In the genomic region with DNA sequence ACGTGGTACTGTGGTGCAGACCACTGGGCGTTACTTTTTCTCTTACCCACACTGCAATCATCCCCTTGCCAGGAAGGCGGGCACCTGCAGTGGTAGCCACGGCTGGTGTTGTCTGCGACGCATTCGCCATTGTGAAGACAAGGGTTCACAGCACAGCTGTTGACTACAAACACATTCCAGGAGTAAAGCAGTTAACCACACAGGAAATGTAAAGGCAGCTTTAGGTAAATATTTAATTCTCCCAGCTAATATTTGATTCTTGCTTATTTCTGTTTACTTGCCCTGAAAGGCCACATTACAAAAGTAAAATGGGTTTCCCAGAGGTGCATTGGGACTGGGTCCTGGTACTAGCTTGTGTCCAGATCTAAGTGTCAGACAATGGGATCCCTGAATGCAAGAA, we compare ENCODE assay signal across 1 cellular context.
A peak's percentile ranks its signal among the peaks of the same experiment; 100 is the strongest.
TF ChIP-seq lines count a peak whose summit lies in the region.

No MANE protein-coding gene starts in this region.

TF ChIP-seq in HepG2, 621 proteins besides CTCF, POLR2A, EP300 and RAD21 (continued from another document and continues in another):
- TF ChIP-seq, protein P1, sequence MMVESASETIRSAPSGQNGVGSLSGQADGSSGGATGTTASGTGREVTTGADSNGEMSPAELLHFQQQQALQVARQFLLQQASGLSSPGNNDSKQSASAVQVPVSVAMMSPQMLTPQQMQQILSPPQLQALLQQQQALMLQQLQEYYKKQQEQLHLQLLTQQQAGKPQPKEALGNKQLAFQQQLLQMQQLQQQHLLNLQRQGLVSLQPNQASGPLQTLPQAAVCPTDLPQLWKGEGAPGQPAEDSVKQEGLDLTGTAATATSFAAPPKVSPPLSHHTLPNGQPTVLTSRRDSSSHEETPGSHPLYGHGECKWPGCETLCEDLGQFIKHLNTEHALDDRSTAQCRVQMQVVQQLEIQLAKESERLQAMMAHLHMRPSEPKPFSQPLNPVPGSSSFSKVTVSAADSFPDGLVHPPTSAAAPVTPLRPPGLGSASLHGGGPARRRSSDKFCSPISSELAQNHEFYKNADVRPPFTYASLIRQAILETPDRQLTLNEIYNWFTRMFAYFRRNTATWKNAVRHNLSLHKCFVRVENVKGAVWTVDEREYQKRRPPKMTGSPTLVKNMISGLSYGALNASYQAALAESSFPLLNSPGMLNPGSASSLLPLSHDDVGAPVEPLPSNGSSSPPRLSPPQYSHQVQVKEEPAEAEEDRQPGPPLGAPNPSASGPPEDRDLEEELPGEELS (CRISPR knock-in tag; IDR thresholded peaks at IDR 0.05): peak; percentile 77
- TF ChIP-seq TP53 (CRISPR knock-in tag; conservative IDR thresholded peaks at IDR 0.05): no peak
- TF ChIP-seq ZMAT3 (CRISPR knock-in tag; conservative IDR thresholded peaks at IDR 0.05): no peak
- TF ChIP-seq ZNF101 (CRISPR knock-in tag; IDR thresholded peaks at IDR 0.05; ENCODE audit: borderline replicate concordance, low read depth): no peak
- no peak for TF ChIP-seq ZNF326 (CRISPR knock-in tag; IDR thresholded peaks at IDR 0.05; ENCODE audit: borderline replicate concordance)
- no peak for TF ChIP-seq RFXAP (CRISPR knock-in tag; IDR thresholded peaks at IDR 0.05; ENCODE audit: borderline replicate concordance)
- 0 out of 2 replicates have a peak, but pooled peaks have one; percentile 54 for TF ChIP-seq FOXO1 (CRISPR knock-in tag; IDR thresholded peaks at IDR 0.05)
- TF ChIP-seq, protein P2, sequence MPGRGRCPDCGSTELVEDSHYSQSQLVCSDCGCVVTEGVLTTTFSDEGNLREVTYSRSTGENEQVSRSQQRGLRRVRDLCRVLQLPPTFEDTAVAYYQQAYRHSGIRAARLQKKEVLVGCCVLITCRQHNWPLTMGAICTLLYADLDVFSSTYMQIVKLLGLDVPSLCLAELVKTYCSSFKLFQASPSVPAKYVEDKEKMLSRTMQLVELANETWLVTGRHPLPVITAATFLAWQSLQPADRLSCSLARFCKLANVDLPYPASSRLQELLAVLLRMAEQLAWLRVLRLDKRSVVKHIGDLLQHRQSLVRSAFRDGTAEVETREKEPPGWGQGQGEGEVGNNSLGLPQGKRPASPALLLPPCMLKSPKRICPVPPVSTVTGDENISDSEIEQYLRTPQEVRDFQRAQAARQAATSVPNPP (CRISPR knock-in tag; IDR thresholded peaks at IDR 0.05): no peak
- no peak for TF ChIP-seq ZNF850 (CRISPR knock-in tag; conservative IDR thresholded peaks at IDR 0.05)
- peak; percentile 43; the same call in 1 of the 2 replicates for TF ChIP-seq MEF2D (CRISPR knock-in tag; IDR thresholded peaks at IDR 0.05)
- peak; percentile 79 for TF ChIP-seq NCOA2 (CRISPR knock-in tag; IDR thresholded peaks at IDR 0.05)
- TF ChIP-seq, protein P3, sequence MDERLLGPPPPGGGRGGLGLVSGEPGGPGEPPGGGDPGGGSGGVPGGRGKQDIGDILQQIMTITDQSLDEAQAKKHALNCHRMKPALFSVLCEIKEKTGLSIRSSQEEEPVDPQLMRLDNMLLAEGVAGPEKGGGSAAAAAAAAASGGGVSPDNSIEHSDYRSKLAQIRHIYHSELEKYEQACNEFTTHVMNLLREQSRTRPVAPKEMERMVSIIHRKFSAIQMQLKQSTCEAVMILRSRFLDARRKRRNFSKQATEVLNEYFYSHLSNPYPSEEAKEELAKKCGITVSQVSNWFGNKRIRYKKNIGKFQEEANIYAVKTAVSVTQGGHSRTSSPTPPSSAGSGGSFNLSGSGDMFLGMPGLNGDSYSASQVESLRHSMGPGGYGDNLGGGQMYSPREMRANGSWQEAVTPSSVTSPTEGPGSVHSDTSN (CRISPR knock-in tag; IDR thresholded peaks at IDR 0.05): no peak
- peak; percentile 53; the same call in 1 of the 2 replicates for TF ChIP-seq ETV5 (CRISPR knock-in tag; IDR thresholded peaks at IDR 0.05; ENCODE audit: borderline replicate concordance)
- TF ChIP-seq SIN3A (IDR thresholded peaks at IDR 0.05; ENCODE audit: borderline replicate concordance, low read depth, low read length): no peak
- TF ChIP-seq MED1 (CRISPR knock-in tag; IDR thresholded peaks at IDR 0.05): peak; percentile 76; the same call in 1 of the 2 replicates
- TF ChIP-seq ZNF747 (CRISPR knock-in tag; IDR thresholded peaks at IDR 0.05; ENCODE audit: borderline replicate concordance): 0 out of 2 replicates have a peak, but pooled peaks have one; percentile 29
- TF ChIP-seq NFYB (CRISPR knock-in tag; IDR thresholded peaks at IDR 0.05): no peak
- TF ChIP-seq FOXA1 (IDR thresholded peaks at IDR 0.05): no peak
- TF ChIP-seq FOXA1 (CRISPR knock-in tag; IDR thresholded peaks at IDR 0.05): peak; percentile 47; the same call in 1 of the 2 replicates
- TF ChIP-seq ZNF552 (CRISPR knock-in tag; IDR thresholded peaks at IDR 0.05; ENCODE audit: borderline replicate concordance): no peak
- no peak for TF ChIP-seq ZNF614 (CRISPR knock-in tag; IDR thresholded peaks at IDR 0.05; ENCODE audit: borderline replicate concordance)
- 0 out of 2 replicates have a peak, but pooled peaks have one; percentile 22 for TF ChIP-seq ZNF878 (CRISPR knock-in tag; IDR thresholded peaks at IDR 0.05)
- TF ChIP-seq NONO (IDR thresholded peaks at IDR 0.05): no peak
- 0 out of 2 replicates have a peak, but pooled peaks have one; percentile 24 for TF ChIP-seq NONO (CRISPR knock-in tag; conservative IDR thresholded peaks at IDR 0.05)
- TF ChIP-seq CEBPG (CRISPR knock-in tag; IDR thresholded peaks at IDR 0.05): peak; percentile 20; the same call in 1 of the 2 replicates
- TF ChIP-seq HNRNPL (IDR thresholded peaks at IDR 0.05; ENCODE audit: low read depth, low read length): 0 out of 2 replicates have a peak, but pooled peaks have one; percentile 37
- no peak for TF ChIP-seq TEAD2 (CRISPR knock-in tag; IDR thresholded peaks at IDR 0.05)
- TF ChIP-seq ZNF678 (CRISPR knock-in tag; IDR thresholded peaks at IDR 0.05): no peak
- peak; percentile 41; the same call in 1 of the 2 replicates for TF ChIP-seq TCF7 (IDR thresholded peaks at IDR 0.05; ENCODE audit: low read depth)
- TF ChIP-seq, protein P4, sequence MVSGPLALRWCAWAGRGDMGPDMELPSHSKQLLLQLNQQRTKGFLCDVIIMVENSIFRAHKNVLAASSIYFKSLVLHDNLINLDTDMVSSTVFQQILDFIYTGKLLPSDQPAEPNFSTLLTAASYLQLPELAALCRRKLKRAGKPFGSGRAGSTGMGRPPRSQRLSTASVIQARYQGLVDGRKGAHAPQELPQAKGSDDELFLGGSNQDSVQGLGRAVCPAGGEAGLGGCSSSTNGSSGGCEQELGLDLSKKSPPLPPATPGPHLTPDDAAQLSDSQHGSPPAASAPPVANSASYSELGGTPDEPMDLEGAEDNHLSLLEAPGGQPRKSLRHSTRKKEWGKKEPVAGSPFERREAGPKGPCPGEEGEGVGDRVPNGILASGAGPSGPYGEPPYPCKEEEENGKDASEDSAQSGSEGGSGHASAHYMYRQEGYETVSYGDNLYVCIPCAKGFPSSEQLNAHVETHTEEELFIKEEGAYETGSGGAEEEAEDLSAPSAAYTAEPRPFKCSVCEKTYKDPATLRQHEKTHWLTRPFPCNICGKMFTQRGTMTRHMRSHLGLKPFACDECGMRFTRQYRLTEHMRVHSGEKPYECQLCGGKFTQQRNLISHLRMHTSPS (CRISPR knock-in tag; IDR thresholded peaks at IDR 0.05; ENCODE audit: low read depth): peak; percentile 51; the same call in 1 of the 2 replicates
- TF ChIP-seq, protein P5, sequence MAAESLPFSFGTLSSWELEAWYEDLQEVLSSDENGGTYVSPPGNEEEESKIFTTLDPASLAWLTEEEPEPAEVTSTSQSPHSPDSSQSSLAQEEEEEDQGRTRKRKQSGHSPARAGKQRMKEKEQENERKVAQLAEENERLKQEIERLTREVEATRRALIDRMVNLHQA (CRISPR knock-in tag; IDR thresholded peaks at IDR 0.05): no peak
- no peak for TF ChIP-seq ZNF674 (CRISPR knock-in tag; IDR thresholded peaks at IDR 0.05; ENCODE audit: low read depth)
- TF ChIP-seq ZNF430 (CRISPR knock-in tag; IDR thresholded peaks at IDR 0.05): no peak
- peak; percentile 70; the same call in 1 of the 2 replicates for TF ChIP-seq PITX1 (CRISPR knock-in tag; IDR thresholded peaks at IDR 0.05)
- TF ChIP-seq, protein P6, sequence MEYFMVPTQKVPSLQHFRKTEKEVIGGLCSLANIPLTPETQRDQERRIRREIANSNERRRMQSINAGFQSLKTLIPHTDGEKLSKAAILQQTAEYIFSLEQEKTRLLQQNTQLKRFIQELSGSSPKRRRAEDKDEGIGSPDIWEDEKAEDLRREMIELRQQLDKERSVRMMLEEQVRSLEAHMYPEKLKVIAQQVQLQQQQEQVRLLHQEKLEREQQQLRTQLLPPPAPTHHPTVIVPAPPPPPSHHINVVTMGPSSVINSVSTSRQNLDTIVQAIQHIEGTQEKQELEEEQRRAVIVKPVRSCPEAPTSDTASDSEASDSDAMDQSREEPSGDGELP (IDR thresholded peaks at IDR 0.05; ENCODE audit: borderline replicate concordance, low read depth): peak; percentile 77; the same call in 1 of the 2 replicates
- TF ChIP-seq NFIC (IDR thresholded peaks at IDR 0.05; ENCODE audit: low read length): peak; percentile 69
- TF ChIP-seq ZNF17 (CRISPR knock-in tag; IDR thresholded peaks at IDR 0.05): no peak
- TF ChIP-seq, protein P7, sequence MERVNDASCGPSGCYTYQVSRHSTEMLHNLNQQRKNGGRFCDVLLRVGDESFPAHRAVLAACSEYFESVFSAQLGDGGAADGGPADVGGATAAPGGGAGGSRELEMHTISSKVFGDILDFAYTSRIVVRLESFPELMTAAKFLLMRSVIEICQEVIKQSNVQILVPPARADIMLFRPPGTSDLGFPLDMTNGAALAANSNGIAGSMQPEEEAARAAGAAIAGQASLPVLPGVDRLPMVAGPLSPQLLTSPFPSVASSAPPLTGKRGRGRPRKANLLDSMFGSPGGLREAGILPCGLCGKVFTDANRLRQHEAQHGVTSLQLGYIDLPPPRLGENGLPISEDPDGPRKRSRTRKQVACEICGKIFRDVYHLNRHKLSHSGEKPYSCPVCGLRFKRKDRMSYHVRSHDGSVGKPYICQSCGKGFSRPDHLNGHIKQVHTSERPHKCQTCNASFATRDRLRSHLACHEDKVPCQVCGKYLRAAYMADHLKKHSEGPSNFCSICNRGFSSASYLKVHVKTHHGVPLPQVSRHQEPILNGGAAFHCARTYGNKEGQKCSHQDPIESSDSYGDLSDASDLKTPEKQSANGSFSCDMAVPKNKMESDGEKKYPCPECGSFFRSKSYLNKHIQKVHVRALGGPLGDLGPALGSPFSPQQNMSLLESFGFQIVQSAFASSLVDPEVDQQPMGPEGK (CRISPR knock-in tag; IDR thresholded peaks at IDR 0.05): no peak
- peak; percentile 67; the same call in 1 of the 2 replicates for TF ChIP-seq TBX2 (CRISPR knock-in tag; IDR thresholded peaks at IDR 0.05; ENCODE audit: borderline replicate concordance)
- TF ChIP-seq NFATC3 (CRISPR knock-in tag; IDR thresholded peaks at IDR 0.05): no peak
- TF ChIP-seq IRF2 (CRISPR knock-in tag; IDR thresholded peaks at IDR 0.05): no peak; the same call in 1 of the 2 replicates
- peak; percentile 76 for TF ChIP-seq BCL6 (CRISPR knock-in tag; IDR thresholded peaks at IDR 0.05)
- TF ChIP-seq, protein P8, sequence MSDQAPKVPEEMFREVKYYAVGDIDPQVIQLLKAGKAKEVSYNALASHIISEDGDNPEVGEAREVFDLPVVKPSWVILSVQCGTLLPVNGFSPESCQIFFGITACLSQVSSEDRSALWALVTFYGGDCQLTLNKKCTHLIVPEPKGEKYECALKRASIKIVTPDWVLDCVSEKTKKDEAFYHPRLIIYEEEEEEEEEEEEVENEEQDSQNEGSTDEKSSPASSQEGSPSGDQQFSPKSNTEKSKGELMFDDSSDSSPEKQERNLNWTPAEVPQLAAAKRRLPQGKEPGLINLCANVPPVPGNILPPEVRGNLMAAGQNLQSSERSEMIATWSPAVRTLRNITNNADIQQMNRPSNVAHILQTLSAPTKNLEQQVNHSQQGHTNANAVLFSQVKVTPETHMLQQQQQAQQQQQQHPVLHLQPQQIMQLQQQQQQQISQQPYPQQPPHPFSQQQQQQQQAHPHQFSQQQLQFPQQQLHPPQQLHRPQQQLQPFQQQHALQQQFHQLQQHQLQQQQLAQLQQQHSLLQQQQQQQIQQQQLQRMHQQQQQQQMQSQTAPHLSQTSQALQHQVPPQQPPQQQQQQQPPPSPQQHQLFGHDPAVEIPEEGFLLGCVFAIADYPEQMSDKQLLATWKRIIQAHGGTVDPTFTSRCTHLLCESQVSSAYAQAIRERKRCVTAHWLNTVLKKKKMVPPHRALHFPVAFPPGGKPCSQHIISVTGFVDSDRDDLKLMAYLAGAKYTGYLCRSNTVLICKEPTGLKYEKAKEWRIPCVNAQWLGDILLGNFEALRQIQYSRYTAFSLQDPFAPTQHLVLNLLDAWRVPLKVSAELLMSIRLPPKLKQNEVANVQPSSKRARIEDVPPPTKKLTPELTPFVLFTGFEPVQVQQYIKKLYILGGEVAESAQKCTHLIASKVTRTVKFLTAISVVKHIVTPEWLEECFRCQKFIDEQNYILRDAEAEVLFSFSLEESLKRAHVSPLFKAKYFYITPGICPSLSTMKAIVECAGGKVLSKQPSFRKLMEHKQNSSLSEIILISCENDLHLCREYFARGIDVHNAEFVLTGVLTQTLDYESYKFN (CRISPR knock-in tag; conservative IDR thresholded peaks at IDR 0.05): peak; percentile 71
- no peak for TF ChIP-seq ZNF75D (CRISPR knock-in tag; IDR thresholded peaks at IDR 0.05; ENCODE audit: borderline replicate concordance)
- no peak for TF ChIP-seq SETDB1 (CRISPR knock-in tag; IDR thresholded peaks at IDR 0.05; ENCODE audit: borderline replicate concordance)
- 0 out of 2 replicates have a peak, but pooled peaks have one; percentile 24 for TF ChIP-seq ELF4 (CRISPR knock-in tag; IDR thresholded peaks at IDR 0.05; ENCODE audit: borderline replicate concordance)
- TF ChIP-seq ZNF839 (CRISPR knock-in tag; IDR thresholded peaks at IDR 0.05; ENCODE audit: borderline replicate concordance): no peak
- peak; percentile 47 for TF ChIP-seq SAP130 (CRISPR knock-in tag; IDR thresholded peaks at IDR 0.05; ENCODE audit: low read depth)
- no peak for TF ChIP-seq CAMTA2 (CRISPR knock-in tag; IDR thresholded peaks at IDR 0.05; ENCODE audit: borderline replicate concordance)
- no peak for TF ChIP-seq NFIB (CRISPR knock-in tag; IDR thresholded peaks at IDR 0.05; ENCODE audit: borderline replicate concordance)
- no peak for TF ChIP-seq ZFP36 (IDR thresholded peaks at IDR 0.05; ENCODE audit: borderline replicate concordance, low read depth, low read length, partially characterized antibody)
